13 cellular contexts compared by ENCODE assay signal in genomic region chr1:38891753-38892152, GRCh38. TPM values are rescaled to one million over a fixed set of nuclear protein-coding genes. Genes with fewer than 3 reads are reported as not detected.
A peak's percentile ranks its signal among the peaks of the same experiment; 100 is the strongest.
DNase-seq lines count a peak whose midpoint lies in the region; ATAC-seq, FAIRE-seq and TF ChIP-seq lines count a peak whose summit lies in the region.
"Had no signal": no experiment of that assay in that cellular context is flagged by ENCODE, and none has a peak within 500 bp of the region (broad histone marks: within the 10 kb centered on the region; RNA-seq: fewer than 3 reads in every experiment).

No MANE protein-coding gene starts in this region.

- peak; percentile 11 to 37; a peak in 2 of 4 replicates for TF ChIP-seq RAD21 in K562 (CRISPR knock-in tag; conservative IDR thresholded peaks at IDR 0.05 in 1 of 2, IDR thresholded peaks at IDR 0.05 in 1 of 2)

- no peaks in the 10 kb centered on the region for H3K4me1 ChIP-seq in Loucy (ENCODE audit: insufficient read depth, low read length, poor library complexity, severe bottlenecking)
- no peaks in the 10 kb centered on the region for H3K4me1 ChIP-seq in K562 (replicated peaks in 1 of 2; ENCODE audit: control insufficient read depth in 2 of 2, insufficient read depth in 2 of 2, low read length in 2 of 2)

- FAIRE-seq in K562 (lab: Jason Lieb, UNC), result peak; percentile 42
- FAIRE-seq: HTR-8/SVneo, TTC549 had no signal

- POLR2A ChIA-PET in K562 (lab: Yijun Ruan, JAX), result interaction anchor here (1.3 to 1.4 kb wide), 2 partner anchors 10 to 67 kb away, joined by 3 to 4 read pairs; no protein-coding TSS in a partner anchor

- TF ChIP-seq EP300 in K562 (IDR thresholded peaks at IDR 0.05; ENCODE audit: low read length), result no peak

- no peak overlapping the region for H3K4me2 ChIP-seq in Loucy (ENCODE audit: low read depth, low read length, poor library complexity, severe bottlenecking)
- no peak overlapping the region for H3K4me2 ChIP-seq in K562 (ENCODE audit: insufficient read depth, low read length)

- H2AFZ ChIP-seq in Loucy (ENCODE audit: low read length), result no peak overlapping the region
- H2AFZ ChIP-seq in K562 (ENCODE audit: low read depth, low read length), result no peak overlapping the region

- H3K9ac ChIP-seq in Loucy (ENCODE audit: low read depth, low read length, poor library complexity, severe bottlenecking) (no peak overlapping the region), K562 (ENCODE audit: insufficient read depth in 1 of 2, low read depth in 2 of 2, low read length in 2 of 2) (no peak overlapping the region)

- DNase-seq in K562 (ENCODE audit: extremely low read depth in 1 of 4, low spot score in 3 of 4), result peak; percentile 49 to 66 (median 56)
- peak; percentile 30 for DNase-seq in myocyte (ENCODE audit: low read depth)
- DNase-seq in SIG-M5 (lab: John Stamatoyannopoulos, UW), result no peak
- no peak for DNase-seq in effector CD4-positive, alpha-beta T cell
- DNase-seq: left ventricle myocardium superior, NCI-H1930 had no signal

- H3K4me3 ChIP-seq in Loucy (ENCODE audit: low read length, poor library complexity, severe bottlenecking) (no peak overlapping the region), K562 (no peak overlapping the region)

- TF ChIP-seq CTCF in GM12872 (IDR thresholded peaks at IDR 0.05; ENCODE audit: insufficient read depth, low read depth, low read length), result 0 out of 3 replicates have a peak, but pooled peaks have one; percentile 15
- TF ChIP-seq CTCF in Loucy (conservative IDR thresholded peaks at IDR 0.05; ENCODE audit: low read length), result peak; percentile 28; the same call in 1 of the 2 replicates
- TF ChIP-seq CTCF in K562 (IDR thresholded peaks at IDR 0.05 in 2 of 3, conservative IDR thresholded peaks at IDR 0.05 in 1 of 3; ENCODE audit: insufficient read depth in 2 of 3, low read depth in 1 of 3, low read length in 3 of 3), result peak; percentile 40 to 46 (median 41); a peak in 4 of 6 replicates

- 0% methylated on average over 1 of the region's 1 CpG for WGBS in K562 (ENCODE audit: insufficient coverage, low coverage, missing lambda C conversion rate)

- H3K27me3 ChIP-seq in Loucy (ENCODE audit: insufficient read depth, low read length, poor library complexity, severe bottlenecking) (no peaks in the 10 kb centered on the region), K562 (ENCODE audit: control insufficient read depth in 2 of 2, insufficient read depth in 2 of 2, low read length in 2 of 2) (peaks cover 0 to 7% of the 10 kb centered on the region in 2 experiments; a peak in 3 of 5 replicates)

- ATAC-seq in K562 (peak; percentile 94), HG02642 (IDR thresholded peaks at IDR 0.05; ENCODE audit: poor library complexity, unreplicated experiment) (no peak)
- ATAC-seq: left ventricle myocardium superior had no signal

- no peaks in the 10 kb centered on the region for H3K79me2 ChIP-seq in Loucy (ENCODE audit: insufficient read depth, low read length)
- H3K79me2 ChIP-seq in K562 (ENCODE audit: control insufficient read depth, insufficient read depth, low read length), result no peaks in the 10 kb centered on the region

- no peak overlapping the region for H3K27ac ChIP-seq in K562 (ENCODE audit: extremely low read depth, low read depth, low read length)

- H3K9me3 ChIP-seq in Loucy (ENCODE audit: insufficient read depth, low read depth, low read length) (no peaks in the 10 kb centered on the region), K562 (replicated peaks; ENCODE audit: control insufficient read depth, insufficient read depth, low read depth, low read length) (no peaks in the 10 kb centered on the region)

- no peaks in the 10 kb centered on the region for H3K9me2 ChIP-seq in Loucy (replicated peaks; ENCODE audit: low read depth, low read length)

- H3K36me3 ChIP-seq in Loucy (ENCODE audit: insufficient read depth, low read length) (no peaks in the 10 kb centered on the region), K562 (ENCODE audit: control insufficient read depth, insufficient read depth, low read length) (no peaks in the 10 kb centered on the region)

- H4K20me1 ChIP-seq in Loucy (ENCODE audit: insufficient read depth, low read length, poor library complexity, severe bottlenecking), result no peaks in the 10 kb centered on the region
- no peaks in the 10 kb centered on the region for H4K20me1 ChIP-seq in K562 (replicated peaks; ENCODE audit: control insufficient read depth, insufficient read depth, low read length)

- H3F3A ChIP-seq in Loucy (ENCODE audit: low read depth), result no peaks in the 10 kb centered on the region

- intact Hi-C loops in K562 (cut with micrococcal nuclease), result no loop called here

- no TSS peak for BruUV-seq in K562 (replicated peaks; lab: Mats Ljungman, UMichigan)

- TF ChIP-seq POLR2A in K562 (conservative IDR thresholded peaks at IDR 0.05), result no peak

- no peaks in the 10 kb centered on the region for H3K9me1 ChIP-seq in K562 (ENCODE audit: control insufficient read depth, insufficient read depth, low read length)

- in situ Hi-C loops in K562 (cut with MboI), result no loop called here

- CTCF ChIA-PET in K562 (lab: Yijun Ruan, JAX; ENCODE audit: low intra/inter-chr PET ratio), result interaction anchor here (0.7 kb wide), 1 partner anchor 201 kb away, joined by 3 read pairs; no protein-coding TSS in a partner anchor

RNA-seq across cellular contexts. Expression of gene GJA9, which starts 10.4 kb away (rescaled TPM):
- total RNA-seq in K562 (2011; cell fraction: chromatin; rRNA removed; ENCODE audit: low replicate concordance), result not detected in 2 replicates
- total RNA-seq in K562 (2011; cell fraction: nucleolus; rRNA removed), result not detected in 2 replicates
- total RNA-seq in K562 (2011; cell fraction: nucleoplasm; rRNA removed), result not detected in 2 replicates
- total RNA-seq in K562 (2014; rRNA removed), result not detected in 2 replicates
- total RNA-seq in K562 (2014; rRNA removed; fragmentation: Illumina TruSeq; extraction: Trizol), result not detected in 2 replicates
- total RNA-seq in K562 (2015; rRNA removed; fragmentation: Illumina TruSeq; extraction: Trizol), result not detected in 2 replicates
- total RNA-seq in K562 (2021), result not detected in 2 replicates
- polyA plus RNA-seq in K562 (2011; rRNA removed), result not detected in 2 replicates
- not detected in 2 replicates for polyA plus RNA-seq in K562 (2011; cell fraction: cytosol; rRNA removed)
- not detected in 2 replicates for polyA plus RNA-seq in K562 (2011; cell fraction: nucleus; rRNA removed)
- polyA plus RNA-seq in K562 (2012), result 0.12 and 0.13 TPM in 2 replicates
- not detected in 2 replicates for polyA plus RNA-seq in K562 (2014; fragmentation: Illumina TruSeq; extraction: Trizol)
- polyA plus RNA-seq in K562 (2014; fragmentation: Nextera tagmentation; extraction: Ambion mirVana), result not detected
- polyA plus RNA-seq in K562 (2014; rRNA removed), result not detected in 2 replicates
- not detected in 2 replicates for polyA minus RNA-seq in K562 (2011; rRNA and poly(A)+ RNA removed)
- polyA minus RNA-seq in K562 (2011; cell fraction: cytosol; rRNA and poly(A)+ RNA removed), result not detected in 2 replicates
- not detected in 2 replicates for polyA minus RNA-seq in K562 (2011; cell fraction: nucleus; rRNA and poly(A)+ RNA removed)
- not detected in 2 replicates for total RNA-seq in myocyte
- 0.32 TPM for polyA plus RNA-seq in myocyte (2012)
- total RNA-seq: activated T-helper 2 cell treated with anti-CD3 and anti-CD28 coated beads, Interferon-gamma antibody, Interleukin-2, Interleukin-4, amounts not matched to agents 10 μg/mL and 5 μg/mL and 100 μg/mL, durations not matched to agents 14 hours and 24 hours and 36 hours; cerebellum; left ventricle myocardium superior had no signal

RNA-seq across cellular contexts. Expression of gene MYCBP, which starts 18.6 kb away (rescaled TPM):
- total RNA-seq in K562 (2011; cell fraction: chromatin; rRNA removed; ENCODE audit: low replicate concordance), result 4.2 and 8.4 TPM in 2 replicates
- 4.3 and 4.8 TPM in 2 replicates for total RNA-seq in K562 (2011; cell fraction: nucleolus; rRNA removed)
- 12.2 and 25.1 TPM in 2 replicates for total RNA-seq in K562 (2011; cell fraction: nucleoplasm; rRNA removed)
- total RNA-seq in K562 (2014; rRNA removed) (32.3 and 33.5 TPM in 2 replicates), K562 (2014; rRNA removed; fragmentation: Illumina TruSeq; extraction: Trizol) (76.2 and 86.3 TPM in 2 replicates), K562 (2015; rRNA removed; fragmentation: Illumina TruSeq; extraction: Trizol) (43.9 and 49.6 TPM in 2 replicates), K562 (2021) (78.9 and 92.3 TPM in 2 replicates), myocyte (23.8 and 32.9 TPM in 2 replicates)
- polyA plus RNA-seq in K562 (2011; rRNA removed) (61.3 and 72.9 TPM in 2 replicates), K562 (2014; fragmentation: Illumina TruSeq; extraction: Trizol) (64.4 and 71.2 TPM in 2 replicates), K562 (2014; fragmentation: Nextera tagmentation; extraction: Ambion mirVana) (100 to 1,000 TPM; 227 to 253 TPM), K562 (2014; rRNA removed) (51.4 and 53.7 TPM in 2 replicates)
- polyA plus RNA-seq in K562 (2011; cell fraction: cytosol; rRNA removed), result 28.2 and 58.9 TPM in 2 replicates
- 14.8 and 26.1 TPM in 2 replicates for polyA plus RNA-seq in K562 (2011; cell fraction: nucleus; rRNA removed)
- polyA plus RNA-seq in K562 (2012), result 40.5 and 51.2 TPM in 2 replicates
- polyA minus RNA-seq in K562 (2011; rRNA and poly(A)+ RNA removed), result 47.8 and 54.5 TPM in 2 replicates
- 16.3 and 23.9 TPM in 2 replicates for polyA minus RNA-seq in K562 (2011; cell fraction: cytosol; rRNA and poly(A)+ RNA removed)
- polyA minus RNA-seq in K562 (2011; cell fraction: nucleus; rRNA and poly(A)+ RNA removed), result 3.2 and 8.7 TPM in 2 replicates
- 12.1 TPM for polyA plus RNA-seq in myocyte (2012)

RNA-seq across cellular contexts. Expression of gene RRAGC, which starts 32.2 kb away (rescaled TPM):
- total RNA-seq in K562 (2011; cell fraction: chromatin; rRNA removed; ENCODE audit: low replicate concordance), result 9.8 and 29.7 TPM in 2 replicates
- total RNA-seq in K562 (2011; cell fraction: nucleolus; rRNA removed), result 6.5 and 6.7 TPM in 2 replicates
- 12.3 and 24.0 TPM in 2 replicates for total RNA-seq in K562 (2011; cell fraction: nucleoplasm; rRNA removed)
- 3.9 and 4.4 TPM in 2 replicates for total RNA-seq in K562 (2014; rRNA removed)
- 10.7 and 11.9 TPM in 2 replicates for total RNA-seq in K562 (2014; rRNA removed; fragmentation: Illumina TruSeq; extraction: Trizol)
- 13.1 and 13.4 TPM in 2 replicates for total RNA-seq in K562 (2015; rRNA removed; fragmentation: Illumina TruSeq; extraction: Trizol)
- total RNA-seq in K562 (2021), result 13.6 and 14.6 TPM in 2 replicates
- polyA plus RNA-seq in K562 (2011; rRNA removed), result 9.4 and 10.9 TPM in 2 replicates
- polyA plus RNA-seq in K562 (2011; cell fraction: cytosol; rRNA removed), result 2.7 and 7.6 TPM in 2 replicates
- 3.3 and 4.9 TPM in 2 replicates for polyA plus RNA-seq in K562 (2011; cell fraction: nucleus; rRNA removed)
- polyA plus RNA-seq in K562 (2012), result 18.3 and 27.8 TPM in 2 replicates
- polyA plus RNA-seq in K562 (2014; fragmentation: Illumina TruSeq; extraction: Trizol), result 14.2 and 14.8 TPM in 2 replicates
- 10 to 100 TPM; 10.4 to 16.9 TPM for polyA plus RNA-seq in K562 (2014; fragmentation: Nextera tagmentation; extraction: Ambion mirVana)
- 7.3 and 10.6 TPM in 2 replicates for polyA plus RNA-seq in K562 (2014; rRNA removed)
- polyA minus RNA-seq in K562 (2011; rRNA and poly(A)+ RNA removed), result 8.5 and 10.3 TPM in 2 replicates
- 5.1 and 5.2 TPM in 2 replicates for polyA minus RNA-seq in K562 (2011; cell fraction: cytosol; rRNA and poly(A)+ RNA removed)
- polyA minus RNA-seq in K562 (2011; cell fraction: nucleus; rRNA and poly(A)+ RNA removed), result 2.2 and 6.1 TPM in 2 replicates
- 15.0 and 22.3 TPM in 2 replicates for total RNA-seq in myocyte
- 38.9 TPM for polyA plus RNA-seq in myocyte (2012)

RNA-seq across cellular contexts. Expression of gene RHBDL2, which starts 49.9 kb away (rescaled TPM):
- total RNA-seq in K562 (2011; cell fraction: chromatin; rRNA removed; ENCODE audit: low replicate concordance), result not detected in 2 replicates
- total RNA-seq in K562 (2011; cell fraction: nucleolus; rRNA removed), result not detected in 2 replicates
- not detected in 2 replicates for total RNA-seq in K562 (2011; cell fraction: nucleoplasm; rRNA removed)
- total RNA-seq in K562 (2014; rRNA removed) (not detected in 2 replicates), K562 (2014; rRNA removed; fragmentation: Illumina TruSeq; extraction: Trizol) (not detected in 2 replicates), K562 (2015; rRNA removed; fragmentation: Illumina TruSeq; extraction: Trizol) (not detected in 2 replicates), K562 (2021) (not detected in 2 replicates), myocyte (0.16 TPM in 1 of 2 replicates, not detected in the other)
- polyA plus RNA-seq in K562 (2011; rRNA removed) (not detected in 2 replicates), K562 (2014; fragmentation: Illumina TruSeq; extraction: Trizol) (not detected in 2 replicates), K562 (2014; fragmentation: Nextera tagmentation; extraction: Ambion mirVana) (not detected), K562 (2014; rRNA removed) (not detected in 2 replicates)
- not detected in 2 replicates for polyA plus RNA-seq in K562 (2011; cell fraction: cytosol; rRNA removed)
- polyA plus RNA-seq in K562 (2011; cell fraction: nucleus; rRNA removed), result not detected in 2 replicates
- 0.07 and 0.28 TPM in 2 replicates for polyA plus RNA-seq in K562 (2012)
- polyA minus RNA-seq in K562 (2011; rRNA and poly(A)+ RNA removed), result not detected in 2 replicates
- polyA minus RNA-seq in K562 (2011; cell fraction: cytosol; rRNA and poly(A)+ RNA removed), result not detected in 2 replicates
- not detected in 2 replicates for polyA minus RNA-seq in K562 (2011; cell fraction: nucleus; rRNA and poly(A)+ RNA removed)
- polyA plus RNA-seq in myocyte (2012), result 1.5 TPM
- total RNA-seq: activated T-helper 2 cell treated with anti-CD3 and anti-CD28 coated beads, Interferon-gamma antibody, Interleukin-2, Interleukin-4, amounts not matched to agents 10 μg/mL and 5 μg/mL and 100 μg/mL, durations not matched to agents 14 hours and 24 hours and 36 hours; left ventricle myocardium superior had no signal

Comparison
In these comparisons a context has a peak if more than half of its experiments do, and no peak if none do; other contexts are left out.
1. DNase-seq: peak in K562 (4 of 4) and myocyte (single experiment); none in SIG-M5 (single experiment) and effector CD4-positive, alpha-beta T cell (single experiment).
2. Peak in every context shown above with its lines, with median percentiles within 50 percentile points of each other: CTCF ChIP-seq.